Comparison of ENCODE assay signal across 8 cellular contexts in the genomic region with DNA sequence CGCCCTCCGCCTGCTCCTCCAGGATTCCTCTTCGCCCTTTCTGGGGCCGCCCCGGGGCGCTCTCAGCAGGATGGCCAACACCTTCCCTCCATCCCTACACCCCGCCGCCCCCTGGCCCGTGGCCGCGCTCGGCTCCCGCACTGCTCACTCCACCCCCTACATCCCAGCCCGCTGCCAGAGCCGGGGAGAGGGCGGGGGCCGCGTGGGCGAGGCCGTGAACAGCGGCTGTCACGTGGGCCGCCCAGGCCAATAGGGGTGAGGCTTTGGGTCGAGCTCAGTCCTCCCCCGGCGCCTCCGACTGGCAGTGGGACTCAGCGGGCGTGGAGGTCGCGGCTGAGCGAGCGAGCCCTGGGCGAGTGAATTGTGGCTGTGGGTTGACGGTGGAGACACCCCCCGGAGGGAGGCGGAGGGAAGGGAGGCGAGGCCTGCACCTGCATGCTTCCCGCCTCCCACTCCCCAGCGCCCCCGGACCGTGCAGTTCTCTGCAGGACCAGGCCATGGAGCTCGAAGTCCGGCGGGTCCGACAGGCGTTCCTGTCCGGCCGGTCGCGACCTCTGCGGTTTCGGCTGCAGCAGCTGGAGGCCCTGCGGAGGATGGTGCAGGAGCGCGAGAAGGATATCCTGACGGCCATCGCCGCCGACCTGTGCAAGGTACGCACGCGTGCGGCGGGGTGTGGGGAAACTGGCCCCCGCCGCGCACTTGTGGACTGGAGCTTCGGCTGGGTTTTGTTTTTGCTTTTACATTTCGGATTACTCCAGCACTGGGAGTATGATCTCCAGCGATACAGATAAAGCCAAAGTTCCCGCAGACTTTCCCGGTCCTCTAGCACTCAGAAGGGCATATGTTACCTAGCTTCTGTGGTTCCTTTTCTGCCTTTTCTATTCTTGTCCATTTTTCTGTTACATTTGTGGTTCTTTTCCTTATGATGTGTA. TPM values are rescaled to one million over a fixed set of nuclear protein-coding genes. Genes with fewer than 3 reads are reported as not detected.
DNase-seq lines count a peak whose midpoint lies in the region; ATAC-seq and TF ChIP-seq lines count a peak whose summit lies in the region.

A gene (plus strand): TSS at position 277 of the 932 bp plus-strand sequence. CDS start 221 bp downstream, at position 498.

- H3K27me3 ChIP-seq in colonic mucosa: no peaks in the 10 kb centered on the region
- H3K27me3 ChIP-seq in layer of hippocampus (ENCODE audit: control insufficient read depth, insufficient read depth, low read length): no peaks in the 10 kb centered on the region

- H3K9me3 Mint-ChIP-seq in activated CD4-positive, alpha-beta T cell treated with anti-CD3 and anti-CD28 coated beads, Interleukin-2, amount 10 ng/mL, durations not matched to agents 24 days and 14 days: peaks cover 3% of the 10 kb centered on the region

- no peaks in the 10 kb centered on the region for H3K9me3 ChIP-seq in colonic mucosa

- peak; percentile 93 for ATAC-seq in GM19324 (IDR thresholded peaks at IDR 0.05; ENCODE audit: low FRiP score, unreplicated experiment)
- ATAC-seq in HG03460 (IDR thresholded peaks at IDR 0.05; ENCODE audit: unreplicated experiment): peak; percentile 89

- intact Hi-C loops in activated CD4-positive, alpha-beta T cell treated with anti-CD3 and anti-CD28 coated beads, Interleukin-2, amount 10 ng/mL, durations not matched to agents 24 days and 14 days (cut with micrococcal nuclease): loop anchor here (1.0 to 5.0 kb wide), 2 partner anchors 270 to 286 kb away; a partner anchor contains a TSS
- intact Hi-C loops in colonic mucosa (cut with DNase I): loop anchor here (5.0 kb wide), 1 partner anchor 136 kb away; no protein-coding TSS in a partner anchor

- H3K27me3 Mint-ChIP-seq in activated CD4-positive, alpha-beta T cell treated with anti-CD3 and anti-CD28 coated beads, Interleukin-2, amount 10 ng/mL, durations not matched to agents 24 days and 14 days: peaks cover 9% of the 10 kb centered on the region

- H3K36me3 Mint-ChIP-seq in activated CD4-positive, alpha-beta T cell treated with anti-CD3 and anti-CD28 coated beads, Interleukin-2, amount 10 ng/mL, durations not matched to agents 24 days and 14 days (ENCODE audit: low read depth): peaks cover 9% of the 10 kb centered on the region

- peaks cover 36% of the 10 kb centered on the region for H3K4me1 Mint-ChIP-seq in activated CD4-positive, alpha-beta T cell treated with anti-CD3 and anti-CD28 coated beads, Interleukin-2, amount 10 ng/mL, durations not matched to agents 24 days and 14 days

- no peak for TF ChIP-seq CTCF in colonic mucosa (IDR thresholded peaks at IDR 0.05)

- H3K36me3 ChIP-seq in colonic mucosa: no peaks in the 10 kb centered on the region

- peak within 1 kb of the TSS; percentile 72 to 90 for H3K9ac ChIP-seq in colonic mucosa (ENCODE audit: low read depth in 2 of 2, low read length in 2 of 2)

- H3K4me3 ChIP-seq in colonic mucosa: peak within 1 kb of the TSS; percentile 72

- H3K4me1 ChIP-seq in colonic mucosa: peaks cover 13% of the 10 kb centered on the region

- DNase-seq in C1 segment of cervical spinal cord (lab: John Stamatoyannopoulos, UW) (peak; percentile 80 to 99 (median 95)), NCI-H526 (lab: John Stamatoyannopoulos, UW) (peak; percentile 84 to 96), colonic mucosa (peak; percentile 99)
- peak; percentile 98 for DNase-seq in activated CD4-positive, alpha-beta T cell treated with anti-CD3 and anti-CD28 coated beads, Interleukin-2, amount 10 ng/mL, durations not matched to agents 24 days and 14 days
- DNase-seq in stimulated activated CD4-positive, alpha-beta T cell treated with anti-CD3 and anti-CD28 coated beads, Interleukin-1b, Interleukin-23, amount 100 ng/mL, for 4 hours (ENCODE audit: low read depth in 2 of 2): peak; percentile 89 to 95

- peak within 1 kb of the TSS; percentile 91 for H3K27ac Mint-ChIP-seq in activated CD4-positive, alpha-beta T cell treated with anti-CD3 and anti-CD28 coated beads, Interleukin-2, amount 10 ng/mL, durations not matched to agents 24 days and 14 days

- H3K27ac ChIP-seq in colonic mucosa (peak within 1 kb of the TSS; percentile 87), layer of hippocampus (ENCODE audit: low read depth, low read length) (peak within 1 kb of the TSS; percentile 98)

- H3K4me3 Mint-ChIP-seq in activated CD4-positive, alpha-beta T cell treated with anti-CD3 and anti-CD28 coated beads, Interleukin-2, amount 10 ng/mL, durations not matched to agents 24 days and 14 days: peak within 1 kb of the TSS; percentile 89

RNA-seq across cellular contexts. Expression of the gene that starts here (rescaled TPM):
- 32.8 and 34.3 TPM in 2 replicates for total RNA-seq in activated CD4-positive, alpha-beta T cell treated with anti-CD3 and anti-CD28 coated beads, Interleukin-2, amount 10 ng/mL, durations not matched to agents 24 days and 14 days
- 100 to 1,000 TPM; 115 to 144 TPM for total RNA-seq in colonic mucosa

Comparison
In these comparisons a context has a peak if more than half of its experiments do, and no peak if none do; other contexts are left out.
1. Peak in every context shown above with its lines: DNase-seq, ATAC-seq, H3K4me3 ChIP-seq and H3K27ac ChIP-seq.